In the genomic region with DNA sequence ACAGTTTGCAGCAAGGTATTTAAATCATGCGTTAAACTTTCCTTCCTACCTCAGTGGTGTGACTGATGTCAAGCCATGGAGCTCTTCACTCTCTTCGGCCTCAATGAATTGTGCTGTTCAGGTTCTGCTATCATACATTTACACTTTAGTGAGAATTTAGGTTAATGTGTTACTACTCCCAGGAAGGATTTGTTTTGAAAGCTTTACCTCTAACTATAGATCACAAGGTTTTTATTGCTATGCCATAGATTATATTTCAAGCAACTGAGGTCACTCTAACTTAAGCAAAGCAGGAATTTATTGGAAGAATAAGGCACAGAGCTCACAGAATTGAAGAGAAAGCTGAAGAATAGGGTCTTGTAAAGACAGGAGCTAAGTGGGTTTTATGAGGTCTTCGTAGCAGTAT, we compare ENCODE assay signal across 10 cellular contexts. TPM values are rescaled to one million over a fixed set of nuclear protein-coding genes. Genes with fewer than 3 reads are reported as not detected.
DNase-seq lines count a peak whose midpoint lies in the region; ATAC-seq lines count a peak whose summit lies in the region.
"Had no signal": no experiment of that assay in that cellular context is flagged by ENCODE, and none has a peak within 500 bp of the region (broad histone marks: within the 10 kb centered on the region; RNA-seq: fewer than 3 reads in every experiment).

No MANE protein-coding gene starts in this region.

- in situ Hi-C loops in GM23248 (cut with MboI): no loop called here

- H3K4me1 ChIP-seq in GM23248 (ENCODE audit: insufficient read depth) (peaks cover 29% of the 10 kb centered on the region), HUES48 (ENCODE audit: control insufficient read depth, insufficient read depth, low read length) (peaks cover 14% of the 10 kb centered on the region), muscle layer of duodenum (ENCODE audit: control insufficient read depth in 1 of 2, insufficient read depth in 2 of 2, low read length in 2 of 2) (no peaks in the 10 kb centered on the region)

- H4K20me1 ChIP-seq in GM23248 (ENCODE audit: insufficient read depth): no peaks in the 10 kb centered on the region

- H3K9me3 ChIP-seq in GM23248 (ENCODE audit: low read depth): no peaks in the 10 kb centered on the region
- H3K9me3 ChIP-seq in HUES48 (ENCODE audit: control insufficient read depth, insufficient read depth, low read length): no peaks in the 10 kb centered on the region
- H3K9me3 ChIP-seq in muscle layer of duodenum (ENCODE audit: control insufficient read depth in 1 of 2, low read length in 2 of 2): no peaks in the 10 kb centered on the region

- WGBS in GM23248 (ENCODE audit: low coverage in 1 of 2, low lambda C conversion rate in 2 of 2, missing lambda C conversion rate in 2 of 2), 2 experiments: 89 to 96% methylated on average over 3 of the region's 3 CpGs

- H3K9me2 ChIP-seq in GM23248 (ENCODE audit: insufficient read depth): no peaks in the 10 kb centered on the region

- no peaks in the 10 kb centered on the region for H3K79me2 ChIP-seq in GM23248 (ENCODE audit: insufficient read depth)

- H3K4me2 ChIP-seq in GM23248 (ENCODE audit: unreplicated experiment): peak overlapping the region; percentile 37

- peak; percentile 26 for ATAC-seq in GM18858 (IDR thresholded peaks at IDR 0.05; ENCODE audit: unreplicated experiment)

- peak overlapping the region; percentile 45 for H2AFZ ChIP-seq in GM23248

- DNase-seq in GM23248 (no peak), NCI-H345 treated with DMSO at 0.1 percent for 48 hours (lab: John Stamatoyannopoulos, UW; ENCODE audit: unreplicated experiment) (no peak), NCI-H526 (lab: John Stamatoyannopoulos, UW) (no peak)
- DNase-seq in stimulated activated naive CD4-positive, alpha-beta T cell (lab: John Stamatoyannopoulos, UW): no peak
- no peak for DNase-seq in activated CD4-positive, alpha-beta T cell treated with anti-CD3 and anti-CD28 coated beads, Interleukin-2, amount 50 U/mL, for 48 hours
- DNase-seq: NCI-H510A, T-helper 9 cell had no signal

- peaks cover 32% of the 10 kb centered on the region for H3F3A ChIP-seq in GM23248 (ENCODE audit: insufficient read depth)

- H3K27me3 ChIP-seq in GM23248 (replicated peaks; ENCODE audit: insufficient read depth): no peaks in the 10 kb centered on the region
- no peaks in the 10 kb centered on the region for H3K27me3 ChIP-seq in HUES48 (ENCODE audit: control insufficient read depth, insufficient read depth, low read length)
- H3K27me3 ChIP-seq in muscle layer of duodenum (ENCODE audit: low read depth, low read length): no peaks in the 10 kb centered on the region

- H3K36me3 ChIP-seq in GM23248 (ENCODE audit: low read depth): no peaks in the 10 kb centered on the region
- H3K36me3 ChIP-seq in HUES48 (ENCODE audit: control insufficient read depth, insufficient read depth, low read length): no peaks in the 10 kb centered on the region
- no peaks in the 10 kb centered on the region for H3K36me3 ChIP-seq in muscle layer of duodenum (ENCODE audit: control insufficient read depth in 1 of 2, insufficient read depth in 2 of 2, low read length in 2 of 2)

- H3K4me3 ChIP-seq in GM23248 (no peak overlapping the region), HUES48 (ENCODE audit: low read depth, low read length) (no peak overlapping the region), muscle layer of duodenum (ENCODE audit: low read depth in 1 of 2, low read length in 2 of 2) (peak overlapping the region in 1 of 2 donors; percentile 30)

- H3K27ac ChIP-seq in GM23248 (no peak overlapping the region), HUES48 (ENCODE audit: low read depth, low read length) (peak overlapping the region; percentile 46), muscle layer of duodenum (ENCODE audit: low read length) (peak overlapping the region; percentile 54)

- H3K9ac ChIP-seq in GM23248: no peak overlapping the region
- H3K9ac ChIP-seq in HUES48 (ENCODE audit: low read depth, low read length): no peak overlapping the region

RNA-seq across cellular contexts. Expression of a gene that starts 11.0 kb away (rescaled TPM):
- total RNA-seq in GM23248 (2014; rRNA removed; shearing (Covaris generic)): 128 and 1,101 TPM in 2 replicates
- polyA plus RNA-seq in GM23248 (2016; fragmentation: Nextera tagmentation; extraction: Ambion mirVana): 129 and 133 TPM in 2 replicates
